1 cellular context compared by ENCODE assay signal in genomic region chr9:97633859-97634485, GRCh38.
TF ChIP-seq lines count a peak whose summit lies in the region.

No MANE protein-coding gene starts in this region.

TF ChIP-seq in SK-N-SH, 30 proteins besides CTCF, POLR2A, EP300 and RAD21:
- TF ChIP-seq RCOR1 (IDR thresholded peaks at IDR 0.05; ENCODE audit: low read length) (no peak), PBX3 (IDR thresholded peaks at IDR 0.05) (no peak), CHD2 (IDR thresholded peaks at IDR 0.05; ENCODE audit: low read length, partially characterized antibody) (no peak), JUND (IDR thresholded peaks at IDR 0.05) (no peak), MXI1 (IDR thresholded peaks at IDR 0.05; ENCODE audit: low read depth, low read length) (no peak; the same call in 1 of the 2 replicates), NFIC (IDR thresholded peaks at IDR 0.05; ENCODE audit: borderline replicate concordance) (no peak), MAX (IDR thresholded peaks at IDR 0.05; ENCODE audit: low read depth) (no peak), ZBTB33 (IDR thresholded peaks at IDR 0.05; ENCODE audit: borderline replicate concordance, low read depth) (no peak), TAF1 (IDR thresholded peaks at IDR 0.05; ENCODE audit: borderline replicate concordance, low read depth, low read length) (no peak), ELF1 (IDR thresholded peaks at IDR 0.05) (no peak), FOXJ3 (CRISPR knock-in tag; IDR thresholded peaks at IDR 0.05) (no peak), MEF2A (IDR thresholded peaks at IDR 0.05; ENCODE audit: borderline replicate concordance, low read depth) (no peak)
- TF ChIP-seq, protein P1, sequence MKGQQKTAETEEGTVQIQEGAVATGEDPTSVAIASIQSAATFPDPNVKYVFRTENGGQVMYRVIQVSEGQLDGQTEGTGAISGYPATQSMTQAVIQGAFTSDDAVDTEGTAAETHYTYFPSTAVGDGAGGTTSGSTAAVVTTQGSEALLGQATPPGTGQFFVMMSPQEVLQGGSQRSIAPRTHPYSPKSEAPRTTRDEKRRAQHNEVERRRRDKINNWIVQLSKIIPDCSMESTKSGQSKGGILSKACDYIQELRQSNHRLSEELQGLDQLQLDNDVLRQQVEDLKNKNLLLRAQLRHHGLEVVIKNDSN (IDR thresholded peaks at IDR 0.05; ENCODE audit: borderline replicate concordance, low read depth), result no peak
- TF ChIP-seq, protein P2, sequence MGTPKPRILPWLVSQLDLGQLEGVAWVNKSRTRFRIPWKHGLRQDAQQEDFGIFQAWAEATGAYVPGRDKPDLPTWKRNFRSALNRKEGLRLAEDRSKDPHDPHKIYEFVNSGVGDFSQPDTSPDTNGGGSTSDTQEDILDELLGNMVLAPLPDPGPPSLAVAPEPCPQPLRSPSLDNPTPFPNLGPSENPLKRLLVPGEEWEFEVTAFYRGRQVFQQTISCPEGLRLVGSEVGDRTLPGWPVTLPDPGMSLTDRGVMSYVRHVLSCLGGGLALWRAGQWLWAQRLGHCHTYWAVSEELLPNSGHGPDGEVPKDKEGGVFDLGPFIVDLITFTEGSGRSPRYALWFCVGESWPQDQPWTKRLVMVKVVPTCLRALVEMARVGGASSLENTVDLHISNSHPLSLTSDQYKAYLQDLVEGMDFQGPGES (IDR thresholded peaks at IDR 0.05; ENCODE audit: low read depth, low read length), result no peak
